8 cellular contexts compared by ENCODE assay signal in the genomic region with DNA sequence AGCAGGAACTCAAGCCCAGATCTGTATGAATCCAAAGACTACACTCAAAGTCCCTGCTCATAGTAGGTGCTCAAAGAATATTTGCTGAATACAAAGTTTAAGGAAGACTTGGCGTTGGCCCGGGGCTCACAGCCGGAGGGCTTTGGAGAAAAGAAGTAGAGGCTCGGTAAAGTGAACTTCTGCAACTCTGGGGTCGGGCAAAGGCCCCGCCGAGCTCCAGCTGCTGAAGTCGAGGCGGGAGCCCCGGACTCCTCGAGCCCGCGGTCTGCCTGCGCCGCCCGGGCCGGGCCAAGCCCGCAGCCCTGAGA. TPM values are rescaled to one million over a fixed set of nuclear protein-coding genes. Genes with fewer than 3 reads are reported as not detected.
A peak's percentile ranks its signal among the peaks of the same experiment; 100 is the strongest.
DNase-seq lines count a peak whose midpoint lies in the region; ATAC-seq and TF ChIP-seq lines count a peak whose summit lies in the region.

No MANE protein-coding gene starts in this region.

- intact Hi-C loops in activated CD4-positive, alpha-beta T cell treated with anti-CD3 and anti-CD28 coated beads, Interleukin-2, amount 10 ng/mL, durations not matched to agents 24 days and 14 days (cut with micrococcal nuclease), result loop anchor here (2.0 kb wide), 1 partner anchor 77 kb away; the partner anchor contains the start of gene RAB35
- intact Hi-C loops in Panc1 (cut with micrococcal nuclease; ENCODE audit: unreplicated experiment), result no loop called here

- no peak for DNase-seq in activated CD4-positive, alpha-beta T cell treated with anti-CD3 and anti-CD28 coated beads, Interleukin-2, amount 10 ng/mL, durations not matched to agents 24 days and 14 days
- no peak for DNase-seq in activated CD4-positive, alpha-beta T cell treated with anti-CD3 and anti-CD28 coated beads for 4 hours
- DNase-seq in Panc1 (ENCODE audit: low read depth, low spot score) (no peak), fibroblast of lung (ENCODE audit: low read depth in 2 of 2) (no peak), COLO668 (lab: John Stamatoyannopoulos, UW; ENCODE audit: unreplicated experiment) (no peak)

- H3K4me1 Mint-ChIP-seq in activated CD4-positive, alpha-beta T cell treated with anti-CD3 and anti-CD28 coated beads, Interleukin-2, amount 10 ng/mL, durations not matched to agents 24 days and 14 days, result peaks cover 32% of the 10 kb centered on the region

- BruUV-seq in Panc1 (replicated peaks; lab: Mats Ljungman, UMichigan), result no TSS peak

- H3K27me3 ChIP-seq in Panc1 (ENCODE audit: control insufficient read depth, insufficient read depth, low read length), result no peaks in the 10 kb centered on the region
- H3K27me3 ChIP-seq in fibroblast of lung (ENCODE audit: control insufficient read depth, insufficient read depth, low read length), result no peaks in the 10 kb centered on the region
- no peaks in the 10 kb centered on the region for H3K27me3 ChIP-seq in rectal smooth muscle tissue (ENCODE audit: control insufficient read depth, insufficient read depth, low read length)

- no peaks in the 10 kb centered on the region for H3K9me3 Mint-ChIP-seq in activated CD4-positive, alpha-beta T cell treated with anti-CD3 and anti-CD28 coated beads, Interleukin-2, amount 10 ng/mL, durations not matched to agents 24 days and 14 days

- H3K27me3 Mint-ChIP-seq in activated CD4-positive, alpha-beta T cell treated with anti-CD3 and anti-CD28 coated beads, Interleukin-2, amount 10 ng/mL, durations not matched to agents 24 days and 14 days, result no peaks in the 10 kb centered on the region

- TF ChIP-seq CTCF in Panc1 (IDR thresholded peaks at IDR 0.05) (no peak), fibroblast of lung (conservative IDR thresholded peaks at IDR 0.05 in 1 of 2, IDR thresholded peaks at IDR 0.05 in 1 of 2; ENCODE audit: low read depth in 1 of 2, low read length in 2 of 2) (no peak)

- H3K27ac Mint-ChIP-seq in activated CD4-positive, alpha-beta T cell treated with anti-CD3 and anti-CD28 coated beads, Interleukin-2, amount 10 ng/mL, durations not matched to agents 24 days and 14 days, result peak overlapping the region; percentile 73

- H3K4me3 Mint-ChIP-seq in activated CD4-positive, alpha-beta T cell treated with anti-CD3 and anti-CD28 coated beads, Interleukin-2, amount 10 ng/mL, durations not matched to agents 24 days and 14 days, result peak overlapping the region; percentile 84

- H3K36me3 ChIP-seq in Panc1 (ENCODE audit: control insufficient read depth, insufficient read depth, low read length), result peaks cover 24% of the 10 kb centered on the region
- H3K36me3 ChIP-seq in fibroblast of lung (ENCODE audit: control insufficient read depth, insufficient read depth, low read length), result peaks cover 15% of the 10 kb centered on the region
- peaks cover 24% of the 10 kb centered on the region for H3K36me3 ChIP-seq in rectal smooth muscle tissue (ENCODE audit: control insufficient read depth, insufficient read depth, low read length)

- H3K9ac ChIP-seq in fibroblast of lung (ENCODE audit: insufficient read depth, low read length) (peak overlapping the region; percentile 89), rectal smooth muscle tissue (ENCODE audit: low read length) (peak overlapping the region; percentile 24)

- peaks cover 31% of the 10 kb centered on the region for H3K4me1 ChIP-seq in Panc1 (ENCODE audit: control insufficient read depth, insufficient read depth, low read length)
- H3K4me1 ChIP-seq in fibroblast of lung (ENCODE audit: control insufficient read depth, extremely low read depth, insufficient read depth, low read length), result peaks cover 19% of the 10 kb centered on the region
- H3K4me1 ChIP-seq in rectal smooth muscle tissue (ENCODE audit: control insufficient read depth, insufficient read depth, low read length), result peaks cover 10% of the 10 kb centered on the region

- in situ Hi-C loops in Panc1 (cut with HindIII; ENCODE audit: low pct_unique_long_range_greater_than_20kb, low sequenced_read_pairs), result no loop called here

- peak overlapping the region; percentile 91 for H3K4me2 ChIP-seq in fibroblast of lung (ENCODE audit: extremely low read depth, insufficient read depth, low read length)

- CTCF ChIA-PET in Panc1 (lab: Charles Lee), result interaction anchor here (1.0 kb wide), 1 partner anchor 16 kb away, joined by 3 read pairs; no protein-coding TSS in a partner anchor

- H2AFZ ChIP-seq in fibroblast of lung (ENCODE audit: low read length), result peak overlapping the region; percentile 56

- H3K9me3 ChIP-seq in Panc1 (ENCODE audit: control insufficient read depth, insufficient read depth, low read depth, low read length) (no peaks in the 10 kb centered on the region), fibroblast of lung (ENCODE audit: control insufficient read depth, insufficient read depth, low read depth, low read length) (no peaks in the 10 kb centered on the region)

- POLR2A ChIA-PET in Panc1 (lab: Charles Lee), result interaction anchor here (1.0 kb wide), 1 partner anchor 96 kb away, joined by 9 read pairs; no protein-coding TSS in a partner anchor

- H4K20me1 ChIP-seq in fibroblast of lung (ENCODE audit: control insufficient read depth, extremely low read depth, insufficient read depth, low read length), result no peaks in the 10 kb centered on the region

- peaks cover 54% of the 10 kb centered on the region for H3K36me3 Mint-ChIP-seq in activated CD4-positive, alpha-beta T cell treated with anti-CD3 and anti-CD28 coated beads, Interleukin-2, amount 10 ng/mL, durations not matched to agents 24 days and 14 days (ENCODE audit: low read depth)

- H3K79me2 ChIP-seq in fibroblast of lung (ENCODE audit: control insufficient read depth, insufficient read depth, low read length), result peaks cover 63% of the 10 kb centered on the region

- H3K27ac ChIP-seq in Panc1 (ENCODE audit: low read length) (peak overlapping the region; percentile 98), fibroblast of lung (ENCODE audit: insufficient read depth, low read length) (peak overlapping the region; percentile 81), rectal smooth muscle tissue (ENCODE audit: low read depth, low read length) (peak overlapping the region; percentile 78)

- peak; percentile 34 for ATAC-seq in Panc1
- no peak for ATAC-seq in GM19467 (IDR thresholded peaks at IDR 0.05; ENCODE audit: unreplicated experiment)
- ATAC-seq in HG03045 (IDR thresholded peaks at IDR 0.05; ENCODE audit: unreplicated experiment), result no peak

- peak overlapping the region; percentile 88 to 95 for H3K4me3 ChIP-seq in Panc1 (ENCODE audit: low read depth in 2 of 2, low read length in 2 of 2)
- H3K4me3 ChIP-seq in fibroblast of lung (replicated peaks in 1 of 4; ENCODE audit: control extremely low read depth in 1 of 4, insufficient read depth in 1 of 4, low read depth in 3 of 4, low read length in 4 of 4), result peak overlapping the region; percentile 59 to 96 (median 91)
- H3K4me3 ChIP-seq in rectal smooth muscle tissue (ENCODE audit: low read length), result peak overlapping the region; percentile 90

RNA-seq across cellular contexts. Expression of gene GCN1, which starts 0.3 kb away (rescaled TPM):
- total RNA-seq in activated CD4-positive, alpha-beta T cell treated with anti-CD3 and anti-CD28 coated beads, Interleukin-2, amount 10 ng/mL, durations not matched to agents 24 days and 14 days, result 169 and 176 TPM in 2 replicates
- total RNA-seq in Panc1 (2021; ENCODE audit: unreplicated experiment), result 175 TPM
- polyA plus RNA-seq in Panc1 (2012; ENCODE audit: insufficient read length), result 125 TPM
- total RNA-seq in fibroblast of lung, result 86.8 and 93.1 TPM in 2 replicates
- polyA plus RNA-seq in fibroblast of lung, result 30.8 and 45.8 TPM in 2 replicates
- polyA plus RNA-seq in fibroblast of lung (2012), result 35.6 and 52.5 TPM in 2 replicates
- polyA minus RNA-seq in fibroblast of lung (ENCODE audit: low replicate concordance), result 310 and 482 TPM in 2 replicates

RNA-seq across cellular contexts. Expression of gene RPLP0, which starts 6.7 kb away (rescaled TPM):
- total RNA-seq in activated CD4-positive, alpha-beta T cell treated with anti-CD3 and anti-CD28 coated beads, Interleukin-2, amount 10 ng/mL, durations not matched to agents 24 days and 14 days, result 2,659 and 2,699 TPM in 2 replicates
- total RNA-seq in Panc1 (2021; ENCODE audit: unreplicated experiment), result 2,628 TPM
- polyA plus RNA-seq in Panc1 (2012; ENCODE audit: insufficient read length), result 4,062 TPM
- total RNA-seq in fibroblast of lung, result 3,063 and 3,837 TPM in 2 replicates
- 5,137 and 6,435 TPM in 2 replicates for polyA plus RNA-seq in fibroblast of lung
- 2,788 and 3,168 TPM in 2 replicates for polyA plus RNA-seq in fibroblast of lung (2012)
- polyA minus RNA-seq in fibroblast of lung (ENCODE audit: low replicate concordance), result 5,479 and 5,944 TPM in 2 replicates
